8 cellular contexts compared by ENCODE assay signal in genomic region chr9:137618105-137619067, GRCh38. TPM values are rescaled to one million over a fixed set of nuclear protein-coding genes. Genes with fewer than 3 reads are reported as not detected.
DNase-seq lines count a peak whose midpoint lies in the region; ATAC-seq and TF ChIP-seq lines count a peak whose summit lies in the region.

EHMT1 (plus strand) TSS chr9:137619005; CDS start chr9:137619029, 24 bp downstream.

- peaks cover 54% of the 10 kb centered on the region for H3K36me3 Mint-ChIP-seq in dendritic cell treated with granulocyte-macrophage colony-stimulating factor and Interleukin-4, amounts not matched to agents 40 ng/mL and 50 ng/mL, for 4 days (ENCODE audit: low read depth)

- no peaks in the 10 kb centered on the region for H3K9me3 Mint-ChIP-seq in dendritic cell treated with granulocyte-macrophage colony-stimulating factor and Interleukin-4, amounts not matched to agents 40 ng/mL and 50 ng/mL, for 4 days

- no peaks in the 10 kb centered on the region for H3K27me3 Mint-ChIP-seq in dendritic cell treated with granulocyte-macrophage colony-stimulating factor and Interleukin-4, amounts not matched to agents 40 ng/mL and 50 ng/mL, for 4 days

- H3K36me3 ChIP-seq in liver (ENCODE audit: control insufficient read depth in 4 of 4, insufficient read depth in 3 of 4, low read depth in 1 of 4, low read length in 3 of 4): peaks cover 0 to 14% (median 11%) of the 10 kb centered on the region in 4 donors

- intact Hi-C loops in dendritic cell treated with granulocyte-macrophage colony-stimulating factor and Interleukin-4, amounts not matched to agents 40 ng/mL and 50 ng/mL, for 4 days (cut with micrococcal nuclease): loop anchor here (1.0 to 2.0 kb wide), 2 partner anchors 28 to 40 kb away; partner anchors contain the start of genes DPH7 and ZMYND19

- peak within 1 kb of the TSS; percentile 94 to 95 (median 95) for H3K4me3 ChIP-seq in liver (ENCODE audit: low read depth in 1 of 3, low read length in 3 of 3)

- no peaks in the 10 kb centered on the region for H3K9me3 ChIP-seq in liver (ENCODE audit: control insufficient read depth in 4 of 4, low read length in 3 of 4)

- peak within 1 kb of the TSS; percentile 86 for H3K4me3 Mint-ChIP-seq in dendritic cell treated with granulocyte-macrophage colony-stimulating factor and Interleukin-4, amounts not matched to agents 40 ng/mL and 50 ng/mL, for 4 days

- H3K27me3 ChIP-seq in liver (ENCODE audit: control insufficient read depth in 4 of 4, insufficient read depth in 4 of 4, low read length in 3 of 4): no peaks in the 10 kb centered on the region

- peak within 1 kb of the TSS; percentile 85 to 95 for H3K9ac ChIP-seq in liver (ENCODE audit: low read depth in 1 of 2, low read length in 2 of 2)

- peak in 1 of 2 donors; percentile 13 for TF ChIP-seq RAD21 in liver (IDR thresholded peaks at IDR 0.05)

- H3K27ac ChIP-seq in liver (ENCODE audit: low read depth in 1 of 2, low read length in 2 of 2): peak within 1 kb of the TSS; percentile 82 to 89

- TF ChIP-seq CTCF in liver (IDR thresholded peaks at IDR 0.05; ENCODE audit: low read depth, low read length, missing input control): no peak

- peak; percentile 100 for DNase-seq in AG20443 (ENCODE audit: low spot score)
- peak; percentile 43 for DNase-seq in NCI-H526 treated with DMSO at 0.1 percent for 48 hours (lab: John Stamatoyannopoulos, UW)
- DNase-seq in activated CD4-positive, alpha-beta T cell treated with anti-CD3 and anti-CD28 coated beads, Interleukin-2, amount 50 U/mL, for 1 hour: peak; percentile 88
- DNase-seq in stimulated activated CD4-positive, alpha-beta T cell treated with anti-CD3 and anti-CD28 coated beads, Interleukin-4, amount 100 ng/mL, for 1 hour: peak; percentile 87

- peaks cover 10 to 46% (median 37%) of the 10 kb centered on the region in 4 donors for H3K4me1 ChIP-seq in liver (ENCODE audit: control insufficient read depth in 4 of 4, insufficient read depth in 4 of 4, low read length in 3 of 4)

- 1% methylated on average over 94 of the region's 94 CpGs for WGBS in liver

- ATAC-seq in GM19043 (IDR thresholded peaks at IDR 0.05; ENCODE audit: low read depth, unreplicated experiment): peak; percentile 74
- ATAC-seq in HG03342 (IDR thresholded peaks at IDR 0.05; ENCODE audit: unreplicated experiment): peak; percentile 65

- peaks cover 51% of the 10 kb centered on the region for H3K4me1 Mint-ChIP-seq in dendritic cell treated with granulocyte-macrophage colony-stimulating factor and Interleukin-4, amounts not matched to agents 40 ng/mL and 50 ng/mL, for 4 days (ENCODE audit: low read depth)

- H3K27ac Mint-ChIP-seq in dendritic cell treated with granulocyte-macrophage colony-stimulating factor and Interleukin-4, amounts not matched to agents 40 ng/mL and 50 ng/mL, for 4 days: peak within 1 kb of the TSS; percentile 91

TF ChIP-seq in liver, 16 proteins besides CTCF, POLR2A, EP300 and RAD21:
- no peak for TF ChIP-seq ATF3 (IDR thresholded peaks at IDR 0.05)
- TF ChIP-seq FOXA2 (IDR thresholded peaks at IDR 0.05): no peak
- no peak for TF ChIP-seq HNF4G (IDR thresholded peaks at IDR 0.05)
- TF ChIP-seq JUND (IDR thresholded peaks at IDR 0.05): no peak
- TF ChIP-seq RXRA (IDR thresholded peaks at IDR 0.05): peak in 1 of 2 donors; percentile 34
- TF ChIP-seq GABPA (IDR thresholded peaks at IDR 0.05 in 1 of 2, conservative IDR thresholded peaks at IDR 0.05 in 1 of 2): peak in 1 of 2 donors; percentile 87
- TF ChIP-seq NR2F2 (IDR thresholded peaks at IDR 0.05): peak; percentile 88
- no peak for TF ChIP-seq EGR1 (IDR thresholded peaks at IDR 0.05; ENCODE audit: low read depth in 2 of 2)
- no peak for TF ChIP-seq TAF1 (conservative IDR thresholded peaks at IDR 0.05)
- TF ChIP-seq, protein P1, sequence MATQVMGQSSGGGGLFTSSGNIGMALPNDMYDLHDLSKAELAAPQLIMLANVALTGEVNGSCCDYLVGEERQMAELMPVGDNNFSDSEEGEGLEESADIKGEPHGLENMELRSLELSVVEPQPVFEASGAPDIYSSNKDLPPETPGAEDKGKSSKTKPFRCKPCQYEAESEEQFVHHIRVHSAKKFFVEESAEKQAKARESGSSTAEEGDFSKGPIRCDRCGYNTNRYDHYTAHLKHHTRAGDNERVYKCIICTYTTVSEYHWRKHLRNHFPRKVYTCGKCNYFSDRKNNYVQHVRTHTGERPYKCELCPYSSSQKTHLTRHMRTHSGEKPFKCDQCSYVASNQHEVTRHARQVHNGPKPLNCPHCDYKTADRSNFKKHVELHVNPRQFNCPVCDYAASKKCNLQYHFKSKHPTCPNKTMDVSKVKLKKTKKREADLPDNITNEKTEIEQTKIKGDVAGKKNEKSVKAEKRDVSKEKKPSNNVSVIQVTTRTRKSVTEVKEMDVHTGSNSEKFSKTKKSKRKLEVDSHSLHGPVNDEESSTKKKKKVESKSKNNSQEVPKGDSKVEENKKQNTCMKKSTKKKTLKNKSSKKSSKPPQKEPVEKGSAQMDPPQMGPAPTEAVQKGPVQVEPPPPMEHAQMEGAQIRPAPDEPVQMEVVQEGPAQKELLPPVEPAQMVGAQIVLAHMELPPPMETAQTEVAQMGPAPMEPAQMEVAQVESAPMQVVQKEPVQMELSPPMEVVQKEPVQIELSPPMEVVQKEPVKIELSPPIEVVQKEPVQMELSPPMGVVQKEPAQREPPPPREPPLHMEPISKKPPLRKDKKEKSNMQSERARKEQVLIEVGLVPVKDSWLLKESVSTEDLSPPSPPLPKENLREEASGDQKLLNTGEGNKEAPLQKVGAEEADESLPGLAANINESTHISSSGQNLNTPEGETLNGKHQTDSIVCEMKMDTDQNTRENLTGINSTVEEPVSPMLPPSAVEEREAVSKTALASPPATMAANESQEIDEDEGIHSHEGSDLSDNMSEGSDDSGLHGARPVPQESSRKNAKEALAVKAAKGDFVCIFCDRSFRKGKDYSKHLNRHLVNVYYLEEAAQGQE (IDR thresholded peaks at IDR 0.05): no peak
- TF ChIP-seq HNF4A (conservative IDR thresholded peaks at IDR 0.05): peak in 1 of 2 donors; percentile 8
- no peak for TF ChIP-seq FOXA1 (IDR thresholded peaks at IDR 0.05)
- TF ChIP-seq, protein P2, sequence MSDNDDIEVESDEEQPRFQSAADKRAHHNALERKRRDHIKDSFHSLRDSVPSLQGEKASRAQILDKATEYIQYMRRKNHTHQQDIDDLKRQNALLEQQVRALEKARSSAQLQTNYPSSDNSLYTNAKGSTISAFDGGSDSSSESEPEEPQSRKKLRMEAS (IDR thresholded peaks at IDR 0.05): no peak
- no peak for TF ChIP-seq ZBTB33 (IDR thresholded peaks at IDR 0.05)
- peak; percentile 13 for TF ChIP-seq YY1 (IDR thresholded peaks at IDR 0.05)
- TF ChIP-seq SP1 (IDR thresholded peaks at IDR 0.05): peak; percentile 15

RNA-seq across cellular contexts. Expression of gene EHMT1, which starts in this region (rescaled TPM):
- total RNA-seq in liver: 10 to 100 TPM; 37.5 to 48.2 TPM
- 10 to 100 TPM; 16.1 to 17.1 TPM for polyA plus RNA-seq in liver

Comparison
In these comparisons a context has a peak if more than half of its experiments do, and no peak if none do; other contexts are left out.
1. Peak in every context shown above with its lines: DNase-seq, ATAC-seq, H3K4me3 ChIP-seq and H3K27ac ChIP-seq.
2. DNase-seq: peak in every context shown above with its lines; median percentile 100 in AG20443; 88 in activated CD4-positive, alpha-beta T cell treated with anti-CD3 and anti-CD28 coated beads, Interleukin-2, amount 50 U/mL, for 1 hour; 87 in stimulated activated CD4-positive, alpha-beta T cell treated with anti-CD3 and anti-CD28 coated beads, Interleukin-4, amount 100 ng/mL, for 1 hour; 43 in NCI-H526 treated with DMSO at 0.1 percent for 48 hours.